In genomic region chr9:69370430-69370829, GRCh38 we compare ENCODE assay signal across 25 cellular contexts. TPM values are rescaled to one million over a fixed set of nuclear protein-coding genes. Genes with fewer than 3 reads are reported as not detected.
A peak's percentile ranks its signal among the peaks of the same experiment; 100 is the strongest.
DNase-seq lines count a peak whose midpoint lies in the region; ATAC-seq, FAIRE-seq and TF ChIP-seq lines count a peak whose summit lies in the region.
"Had no signal": no experiment of that assay in that cellular context is flagged by ENCODE, and none has a peak within 500 bp of the region (broad histone marks: within the 10 kb centered on the region; RNA-seq: fewer than 3 reads in every experiment).

No MANE protein-coding gene starts in this region.

- H3K36me3 ChIP-seq in astrocyte (ENCODE audit: insufficient read depth, low read length): no peaks in the 10 kb centered on the region
- H3K36me3 ChIP-seq: HAP-1, ovary, thoracic aorta had no signal

- no peaks in the 10 kb centered on the region for H3K27me3 Mint-ChIP-seq in astrocyte (ENCODE audit: low read depth, unreplicated experiment)

- ATAC-seq in HG03025 (IDR thresholded peaks at IDR 0.05; ENCODE audit: low FRiP score, unreplicated experiment) (no peak), HG02852 (IDR thresholded peaks at IDR 0.05; ENCODE audit: unreplicated experiment) (no peak)
- ATAC-seq: activated CD4-positive, CD25-positive, alpha-beta regulatory T cell treated with anti-CD3 and anti-CD28 coated beads, Interleukin-2, amount 50 U/mL, for 24 hours; activated CD8-positive, alpha-beta T cell treated with anti-CD3 and anti-CD28 coated beads, Interleukin-2, amount 10 ng/mL, durations not matched to agents 7 days and 5 days; natural killer cell; stimulated activated naive B cell treated with anti-CD40 and anti-IgM and Interleukin-4, amounts not matched to agents 10 μg/mL and 1 μg/mL and 100 μg/mL, for 72 hours had no signal

- no peak overlapping the region for H3K9ac ChIP-seq in astrocyte (ENCODE audit: low read length)

- no peak overlapping the region for H3K4me3 Mint-ChIP-seq in astrocyte (ENCODE audit: unreplicated experiment)
- H3K4me3 Mint-ChIP-seq: activated CD8-positive, alpha-beta T cell treated with anti-CD3 and anti-CD28 coated beads, Interleukin-2, amount 10 ng/mL, durations not matched to agents 7 days and 5 days; central memory CD8-positive, alpha-beta T cell; IgD-negative memory B cell; natural killer cell; stimulated activated naive B cell treated with anti-CD40 and anti-IgM and Interleukin-4, amounts not matched to agents 10 μg/mL and 1 μg/mL and 100 μg/mL, for 72 hours had no signal

- peaks cover 14% of the 10 kb centered on the region for H3K4me1 ChIP-seq in astrocyte (ENCODE audit: insufficient read depth, low read length)
- H3K4me1 ChIP-seq: HAP-1 had no signal

- DNase-seq in H54 (ENCODE audit: insufficient read length, low spot score) (no peak), astrocyte (ENCODE audit: low read depth) (peak; percentile 42), fibroblast of pulmonary artery (ENCODE audit: low read depth) (peak; percentile 79), pulmonary artery endothelial cell (ENCODE audit: low read depth, low spot score) (peak; percentile 81), DMS153 treated with DMSO at 0.1 percent for 48 hours (lab: John Stamatoyannopoulos, UW; ENCODE audit: unreplicated experiment) (no peak)
- DNase-seq in activated CD4-positive, alpha-beta T cell treated with anti-CD3 and anti-CD28 coated beads for 48 hours: no peak
- DNase-seq: activated CD8-positive, alpha-beta T cell treated with anti-CD3 and anti-CD28 coated beads, Interleukin-2, amount 10 ng/mL, durations not matched to agents 7 days and 5 days; activated T-cell treated with anti-CD3 and anti-CD28 coated beads, Interleukin-2, amount 50 U/mL, for 1 hour; DMS153; erythroblast; midbrain; natural killer cell; NCI-H1436 treated with DMSO at 0.1 percent for 48 hours; NCI-H510A treated with DMSO at 0.1 percent for 48 hours; ovary; sigmoid colon; stimulated activated naive B cell treated with anti-CD40 and anti-IgM and Interleukin-4, amounts not matched to agents 10 μg/mL and 1 μg/mL and 100 μg/mL, for 72 hours had no signal

- no peaks in the 10 kb centered on the region for H3K27me3 ChIP-seq in astrocyte (ENCODE audit: insufficient read depth, low read length)
- H3K27me3 ChIP-seq: ovary, sigmoid colon had no signal

- no peak overlapping the region for H3K4me3 ChIP-seq in astrocyte (ENCODE audit: insufficient read depth, low read depth, low read length)
- H3K4me3 ChIP-seq in fibroblast of pulmonary artery (replicated peaks; ENCODE audit: low read depth, low read length): no peak overlapping the region
- H3K4me3 ChIP-seq: HAP-1, ovary, sigmoid colon, thoracic aorta had no signal

- peak; percentile 96 for FAIRE-seq in H54 (lab: Jason Lieb, UNC)
- FAIRE-seq in astrocyte (lab: Jason Lieb, UNC): no peak

- TF ChIP-seq POLR2A in H54 (IDR thresholded peaks at IDR 0.05; ENCODE audit: low read depth, low read length): no peak

- H3K36me3 Mint-ChIP-seq in astrocyte (ENCODE audit: low read depth, unreplicated experiment): no peaks in the 10 kb centered on the region
- H3K36me3 Mint-ChIP-seq: natural killer cell had no signal

- H3K27ac Mint-ChIP-seq in astrocyte (ENCODE audit: unreplicated experiment): no peak overlapping the region
- H3K27ac Mint-ChIP-seq: activated CD8-positive, alpha-beta T cell treated with anti-CD3 and anti-CD28 coated beads, Interleukin-2, amount 10 ng/mL, durations not matched to agents 7 days and 5 days; IgD-negative memory B cell; natural killer cell; stimulated activated naive B cell treated with anti-CD40 and anti-IgM and Interleukin-4, amounts not matched to agents 10 μg/mL and 1 μg/mL and 100 μg/mL, for 72 hours had no signal

- H4K20me1 ChIP-seq in astrocyte (ENCODE audit: insufficient read depth, low read length): no peaks in the 10 kb centered on the region

- TF ChIP-seq CTCF in astrocyte (IDR thresholded peaks at IDR 0.05; ENCODE audit: insufficient read depth, low read depth, low read length) (no peak), fibroblast of pulmonary artery (IDR thresholded peaks at IDR 0.05; ENCODE audit: low read length, missing control alignments) (no peak)

- H2AFZ ChIP-seq in astrocyte (ENCODE audit: low read depth, low read length): no peak overlapping the region

- no peaks in the 10 kb centered on the region for H3K79me2 ChIP-seq in astrocyte (ENCODE audit: insufficient read depth, low read length)

- no peak overlapping the region for H3K27ac ChIP-seq in astrocyte (ENCODE audit: low read depth, low read length)
- H3K27ac ChIP-seq: RWPE1, thoracic aorta had no signal

- no peaks in the 10 kb centered on the region for H3K9me3 ChIP-seq in astrocyte (ENCODE audit: insufficient read depth, low read depth, low read length)
- H3K9me3 ChIP-seq: HAP-1, sigmoid colon, thoracic aorta had no signal

- peaks cover 2% of the 10 kb centered on the region for H3K9me3 Mint-ChIP-seq in astrocyte (ENCODE audit: unreplicated experiment)

- H3K4me2 ChIP-seq in astrocyte (ENCODE audit: low read length): peak overlapping the region; percentile 12

- H3K4me1 Mint-ChIP-seq in astrocyte (ENCODE audit: low read depth, unreplicated experiment): peaks cover 10% of the 10 kb centered on the region
- H3K4me1 Mint-ChIP-seq: central memory CD8-positive, alpha-beta T cell; IgD-negative memory B cell; natural killer cell; stimulated activated naive B cell treated with anti-CD40 and anti-IgM and Interleukin-4, amounts not matched to agents 10 μg/mL and 1 μg/mL and 100 μg/mL, for 72 hours had no signal

RNA-seq across cellular contexts. Expression of gene ENTREP1, which starts 45.4 kb away (rescaled TPM):
- total RNA-seq in astrocyte (2.0 and 3.4 TPM in 2 replicates), pulmonary artery endothelial cell (1.5 and 3.5 TPM in 2 replicates)
- total RNA-seq: activated CD8-positive, alpha-beta T cell treated with anti-CD3 and anti-CD28 coated beads, Interleukin-2, amount 10 ng/mL, durations not matched to agents 7 days and 5 days; natural killer cell had no signal

Comparison
In these comparisons a context has a peak if more than half of its experiments do, and no peak if none do; other contexts are left out.
1. DNase-seq: peak in astrocyte (single experiment), fibroblast of pulmonary artery (single experiment) and pulmonary artery endothelial cell (single experiment); none in H54 (single experiment), activated CD4-positive, alpha-beta T cell treated with anti-CD3 and anti-CD28 coated beads for 48 hours (single experiment) and DMS153 treated with DMSO at 0.1 percent for 48 hours (single experiment).